25 cellular contexts compared by ENCODE assay signal in genomic region chr18:75588412-75588811, GRCh38.
"Had no signal": no experiment of that assay in that cellular context is flagged by ENCODE, and none has a peak within 500 bp of the region (broad histone marks: within the 10 kb centered on the region; RNA-seq: fewer than 3 reads in every experiment).

No MANE protein-coding gene starts in this region.

- H3K4me3 ChIP-seq: SJSA1, SK-N-MC had no signal

- FAIRE-seq: HTR-8/SVneo, RCC 7860 had no signal

- H3K36me3 ChIP-seq: SJSA1 had no signal

- H3K4me1 Mint-ChIP-seq: IgD-negative memory B cell had no signal

- H3K27ac Mint-ChIP-seq: IgD-negative memory B cell had no signal

- H3K27me3 Mint-ChIP-seq: IgD-negative memory B cell had no signal

- DNase-seq: KBM-7; NCI-H1092; NCI-H1105 treated with DMSO at 0.1 percent for 48 hours; NCI-H1417 treated with DMSO at 0.1 percent for 48 hours; NCI-H146; NCI-H1694 treated with DMSO at 0.1 percent for 48 hours; NCI-H1930; NCI-H2081 treated with DMSO at 0.1 percent for 48 hours; NCI-H2171; NCI-H226; NCI-H446; NCI-H510A; NCI-H524 treated with DMSO at 0.1 percent for 48 hours; NCI-H69; NCI-H774; NK-92 treated with Interleukin-12 subunit alpha and Interleukin-12 subunit beta, amount 100 ng/mL, for 24 hours; Right ventricle myocardium superior; RPMI8226; SIG-M5 had no signal

- H3K27me3 ChIP-seq: SJSA1 had no signal

- H3K27ac ChIP-seq: HL-60, SJSA1, SK-N-MC had no signal
